In the genomic region with DNA sequence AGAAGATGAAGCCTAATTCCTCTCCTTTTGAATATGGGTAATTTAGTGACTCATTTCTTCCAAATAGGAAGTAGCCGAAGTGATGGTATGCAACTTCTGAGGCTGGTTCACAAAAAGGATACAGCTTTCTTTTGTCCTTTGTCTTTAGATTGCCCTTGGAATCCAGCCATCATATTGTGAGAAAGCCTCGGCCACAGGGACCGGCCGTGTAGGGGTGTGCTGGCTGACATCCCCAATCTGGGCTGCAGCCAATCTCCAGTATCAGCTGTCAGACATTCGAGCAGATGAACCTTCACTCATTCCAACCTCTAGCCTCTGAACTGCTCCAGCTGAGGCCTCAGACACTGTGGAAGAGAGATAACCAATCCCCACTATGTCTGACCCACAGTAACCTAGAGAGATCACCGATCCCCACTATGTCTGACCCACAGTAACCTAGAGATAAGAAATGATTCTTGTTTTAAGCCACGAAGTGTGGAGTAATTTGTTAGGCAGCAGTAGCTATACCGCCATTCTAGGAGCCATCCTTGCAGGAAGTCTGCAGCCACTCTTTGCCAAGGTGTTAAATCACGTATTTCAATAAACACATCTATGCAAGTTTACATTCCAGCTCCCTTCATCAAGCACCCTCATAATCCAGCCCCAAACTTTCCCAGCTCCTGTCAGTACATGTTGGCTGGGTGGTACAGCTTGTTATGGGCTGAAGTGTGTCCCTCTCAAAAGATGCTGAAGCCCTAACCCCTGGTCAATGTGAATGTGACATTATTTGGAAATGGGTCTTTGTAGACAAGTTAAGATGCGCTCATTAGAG, we compare ENCODE assay signal across 1 cellular context.
TF ChIP-seq lines count a peak whose summit lies in the region.

No MANE protein-coding gene starts in this region.

TF ChIP-seq in HCT116, 20 proteins besides CTCF, POLR2A, EP300 and RAD21 (continued from another document):
- TF ChIP-seq, protein P1, sequence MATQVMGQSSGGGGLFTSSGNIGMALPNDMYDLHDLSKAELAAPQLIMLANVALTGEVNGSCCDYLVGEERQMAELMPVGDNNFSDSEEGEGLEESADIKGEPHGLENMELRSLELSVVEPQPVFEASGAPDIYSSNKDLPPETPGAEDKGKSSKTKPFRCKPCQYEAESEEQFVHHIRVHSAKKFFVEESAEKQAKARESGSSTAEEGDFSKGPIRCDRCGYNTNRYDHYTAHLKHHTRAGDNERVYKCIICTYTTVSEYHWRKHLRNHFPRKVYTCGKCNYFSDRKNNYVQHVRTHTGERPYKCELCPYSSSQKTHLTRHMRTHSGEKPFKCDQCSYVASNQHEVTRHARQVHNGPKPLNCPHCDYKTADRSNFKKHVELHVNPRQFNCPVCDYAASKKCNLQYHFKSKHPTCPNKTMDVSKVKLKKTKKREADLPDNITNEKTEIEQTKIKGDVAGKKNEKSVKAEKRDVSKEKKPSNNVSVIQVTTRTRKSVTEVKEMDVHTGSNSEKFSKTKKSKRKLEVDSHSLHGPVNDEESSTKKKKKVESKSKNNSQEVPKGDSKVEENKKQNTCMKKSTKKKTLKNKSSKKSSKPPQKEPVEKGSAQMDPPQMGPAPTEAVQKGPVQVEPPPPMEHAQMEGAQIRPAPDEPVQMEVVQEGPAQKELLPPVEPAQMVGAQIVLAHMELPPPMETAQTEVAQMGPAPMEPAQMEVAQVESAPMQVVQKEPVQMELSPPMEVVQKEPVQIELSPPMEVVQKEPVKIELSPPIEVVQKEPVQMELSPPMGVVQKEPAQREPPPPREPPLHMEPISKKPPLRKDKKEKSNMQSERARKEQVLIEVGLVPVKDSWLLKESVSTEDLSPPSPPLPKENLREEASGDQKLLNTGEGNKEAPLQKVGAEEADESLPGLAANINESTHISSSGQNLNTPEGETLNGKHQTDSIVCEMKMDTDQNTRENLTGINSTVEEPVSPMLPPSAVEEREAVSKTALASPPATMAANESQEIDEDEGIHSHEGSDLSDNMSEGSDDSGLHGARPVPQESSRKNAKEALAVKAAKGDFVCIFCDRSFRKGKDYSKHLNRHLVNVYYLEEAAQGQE (IDR thresholded peaks at IDR 0.05; ENCODE audit: low read depth): no peak
- TF ChIP-seq TCF7L2 (IDR thresholded peaks at IDR 0.05; ENCODE audit: borderline replicate concordance, extremely low read depth, insufficient read depth, insufficient read length): no peak
- TF ChIP-seq, protein P2, sequence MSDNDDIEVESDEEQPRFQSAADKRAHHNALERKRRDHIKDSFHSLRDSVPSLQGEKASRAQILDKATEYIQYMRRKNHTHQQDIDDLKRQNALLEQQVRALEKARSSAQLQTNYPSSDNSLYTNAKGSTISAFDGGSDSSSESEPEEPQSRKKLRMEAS (IDR thresholded peaks at IDR 0.05): no peak
- TF ChIP-seq EGR1 (IDR thresholded peaks at IDR 0.05; ENCODE audit: low read depth): no peak
